10 cellular contexts compared by ENCODE assay signal in the genomic region with DNA sequence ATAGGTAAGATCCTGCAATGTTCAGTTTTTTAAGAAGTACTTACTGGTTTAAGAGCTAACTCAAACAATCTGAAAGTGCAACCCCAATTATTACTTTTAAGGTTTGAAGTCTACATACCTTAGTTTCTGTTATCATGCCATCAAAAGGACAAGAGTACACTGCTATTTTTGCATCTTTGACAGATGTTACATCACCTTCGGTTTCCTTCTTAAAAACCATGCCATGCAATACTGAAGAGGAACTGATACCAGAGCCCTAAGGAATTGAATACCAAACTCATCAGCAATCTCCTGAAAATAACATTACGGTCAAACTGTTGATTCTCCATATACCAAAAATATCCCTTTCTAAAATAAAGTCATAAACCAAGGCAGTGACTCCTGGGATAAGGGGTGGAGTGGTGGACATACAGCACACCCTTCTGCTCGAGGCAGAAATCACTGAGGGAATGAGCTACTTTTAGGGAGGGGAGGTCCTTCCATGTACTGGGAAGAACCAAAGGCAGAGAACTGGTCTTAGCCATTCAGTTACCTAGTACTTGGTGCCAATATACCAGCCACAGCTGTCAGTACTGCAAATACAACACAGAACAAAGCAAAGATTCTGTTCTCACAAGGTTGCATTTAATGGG. TPM values are rescaled to one million over a fixed set of nuclear protein-coding genes. Genes with fewer than 3 reads are reported as not detected.
DNase-seq lines count a peak whose midpoint lies in the region; ATAC-seq and TF ChIP-seq lines count a peak whose summit lies in the region.
"Had no signal": no experiment of that assay in that cellular context is flagged by ENCODE, and none has a peak within 500 bp of the region (broad histone marks: within the 10 kb centered on the region; RNA-seq: fewer than 3 reads in every experiment).

No MANE protein-coding gene starts in this region.

- H3K4me3 ChIP-seq in spleen: no peak overlapping the region
- H3K4me3 ChIP-seq: body of pancreas, heart right ventricle had no signal

- H3K27ac ChIP-seq in spleen: peak overlapping the region in 5 of 8 donors; percentile 10 to 57 (median 40)
- H3K27ac ChIP-seq: body of pancreas, heart right ventricle had no signal

- H3K4me1 ChIP-seq in spleen: peaks cover 0 to 30% (median 9%) of the 10 kb centered on the region in 6 donors
- H3K4me1 ChIP-seq: body of pancreas had no signal

- 48 to 65% (median 54%) methylated on average over 3 of the region's 3 CpGs for WGBS in spleen, 5 donors

- H3K4me1 Mint-ChIP-seq in activated T-cell treated with anti-CD3 and anti-CD28 coated beads, Interleukin-2, amount 50 U/mL, for 72 hours (ENCODE audit: low read depth): peaks cover 10% of the 10 kb centered on the region

- TF ChIP-seq CTCF in spleen (IDR thresholded peaks at IDR 0.05 in 8 of 11, conservative IDR thresholded peaks at IDR 0.05 in 3 of 11): no peak

- H3K4me3 Mint-ChIP-seq in activated T-cell treated with anti-CD3 and anti-CD28 coated beads, Interleukin-2, amount 50 U/mL, for 72 hours: no peak overlapping the region

- no peak for DNase-seq in activated T-cell treated with anti-CD3 and anti-CD28 coated beads, Interleukin-2, amount 50 U/mL, for 72 hours
- no peak for DNase-seq in activated T-cell treated with anti-CD3 and anti-CD28 coated beads, Interleukin-2, amount 50 U/mL, for 48 hours
- DNase-seq in spleen: no peak
- DNase-seq in DMS153 treated with DMSO at 0.1 percent for 48 hours (lab: John Stamatoyannopoulos, UW; ENCODE audit: unreplicated experiment): no peak
- DNase-seq in superior temporal gyrus (ENCODE audit: extremely low spot score): no peak
- DNase-seq in DMS 273 (lab: John Stamatoyannopoulos, UW; ENCODE audit: unreplicated experiment): no peak
- DNase-seq: body of pancreas, heart right ventricle had no signal

- H3K9me3 ChIP-seq in spleen: no peaks in the 10 kb centered on the region
- H3K9me3 ChIP-seq: body of pancreas, heart right ventricle had no signal

- no peak for TF ChIP-seq POLR2A in spleen (IDR thresholded peaks at IDR 0.05)

- intact Hi-C loops in spleen (cut with DNase I; ENCODE audit: low total_unique reads): no loop called here

- H3K9me3 Mint-ChIP-seq in activated T-cell treated with anti-CD3 and anti-CD28 coated beads, Interleukin-2, amount 50 U/mL, for 72 hours: no peaks in the 10 kb centered on the region

- H3K36me3 Mint-ChIP-seq in activated T-cell treated with anti-CD3 and anti-CD28 coated beads, Interleukin-2, amount 50 U/mL, for 72 hours (ENCODE audit: insufficient read depth in 2 of 2): peaks cover 12 to 58% of the 10 kb centered on the region in 2 donors

- H3K27me3 Mint-ChIP-seq in activated T-cell treated with anti-CD3 and anti-CD28 coated beads, Interleukin-2, amount 50 U/mL, for 72 hours (ENCODE audit: low read depth): no peaks in the 10 kb centered on the region

- H3K27ac Mint-ChIP-seq in activated T-cell treated with anti-CD3 and anti-CD28 coated beads, Interleukin-2, amount 50 U/mL, for 72 hours: peak overlapping the region; percentile 79

- H3K27me3 ChIP-seq in spleen (replicated peaks in 1 of 7): no peaks in the 10 kb centered on the region
- H3K27me3 ChIP-seq: body of pancreas, heart right ventricle had no signal

- peaks cover 4 to 100% (median 96%) of the 10 kb centered on the region in 6 donors for H3K36me3 ChIP-seq in spleen

- no peak for ATAC-seq in activated T-cell treated with anti-CD3 and anti-CD28 coated beads, Interleukin-2, amount 50 U/mL, for 72 hours (replicated peaks in 1 of 2)
- peak; percentile 99 for ATAC-seq in HG02623 (IDR thresholded peaks at IDR 0.05; ENCODE audit: unreplicated experiment)
- ATAC-seq in HG03575 (IDR thresholded peaks at IDR 0.05; ENCODE audit: extremely low read depth, insufficient number of reproducible peaks, low FRiP score, unreplicated experiment): peak; percentile 79
- ATAC-seq: body of pancreas had no signal

RNA-seq across cellular contexts. Expression of a gene that starts 8.5 kb away (rescaled TPM):
- total RNA-seq in activated T-cell treated with anti-CD3 and anti-CD28 coated beads, Interleukin-2, amount 50 U/mL, for 72 hours: 100 to 1,000 TPM; 285 to 355 TPM
- total RNA-seq in spleen: 100 to 1,000 TPM in 5 of 7 donors, 10 to 100 TPM in 2; 92.3 to 137 (median 115) TPM
- polyA plus RNA-seq in spleen: 100 to 1,000 TPM in 2 of 3 donors, 10 to 100 TPM in 1; 98.4 to 120 (median 108) TPM

RNA-seq across cellular contexts. Expression of a gene that starts 40.5 kb away (rescaled TPM):
- 10 to 100 TPM; 46.4 to 47.0 TPM for total RNA-seq in activated T-cell treated with anti-CD3 and anti-CD28 coated beads, Interleukin-2, amount 50 U/mL, for 72 hours
- 10 to 100 TPM; 31.7 to 40.9 (median 39.0) TPM for total RNA-seq in spleen
- polyA plus RNA-seq in spleen: 10 to 100 TPM; 17.2 to 22.7 (median 22.7) TPM

RNA-seq across cellular contexts. Expression of a gene that starts 45.8 kb away (rescaled TPM):
- 10 to 100 TPM; 17.9 to 18.5 TPM for total RNA-seq in activated T-cell treated with anti-CD3 and anti-CD28 coated beads, Interleukin-2, amount 50 U/mL, for 72 hours
- total RNA-seq in spleen: 10 to 100 TPM in 3 of 7 donors, 1 to 10 TPM in 4; 7.5 to 11.5 (median 9.5) TPM
- 10 to 100 TPM in 2 of 3 donors, 1 to 10 TPM in 1; 8.5 to 14.3 (median 10.4) TPM for polyA plus RNA-seq in spleen

Comparison
In these comparisons a context has a peak if more than half of its experiments do, and no peak if none do; other contexts are left out.
1. ATAC-seq: peak in HG02623 (single experiment) and HG03575 (single experiment); none in activated T-cell treated with anti-CD3 and anti-CD28 coated beads, Interleukin-2, amount 50 U/mL, for 72 hours (0 of 2).